18 cellular contexts compared by ENCODE assay signal in the genomic region with DNA sequence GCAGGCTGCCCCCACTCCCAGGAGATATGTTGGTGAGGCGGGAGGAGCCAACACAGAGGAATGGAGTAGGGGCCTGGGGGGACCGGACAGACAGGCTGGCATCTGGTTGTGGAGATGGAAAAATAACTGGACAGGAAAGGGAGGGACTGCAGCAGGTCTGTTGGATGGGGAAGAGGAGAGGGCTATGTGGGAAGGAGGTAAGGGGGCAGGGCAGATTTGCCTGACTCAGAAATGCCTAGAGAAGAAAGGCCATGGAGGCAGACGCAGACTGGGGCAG.
A peak's percentile ranks its signal among the peaks of the same experiment; 100 is the strongest.
DNase-seq lines count a peak whose midpoint lies in the region; ATAC-seq and TF ChIP-seq lines count a peak whose summit lies in the region.
"Had no signal": no experiment of that assay in that cellular context is flagged by ENCODE, and none has a peak within 500 bp of the region (broad histone marks: within the 10 kb centered on the region; RNA-seq: fewer than 3 reads in every experiment).

No MANE protein-coding gene starts in this region.

- H3K4me3 ChIP-seq in SK-N-SH (ENCODE audit: low read depth in 2 of 2, low read length in 1 of 2) (no peak overlapping the region), dorsolateral prefrontal cortex (peak overlapping the region in 23 of 59 donors; percentile 7 to 59 (median 39)), neuronal stem cell (ENCODE audit: low read length in 2 of 2) (no peak overlapping the region)
- H3K4me3 ChIP-seq: HAP-1 had no signal

- H2BK12ac ChIP-seq in neuronal stem cell (ENCODE audit: low read length), result no peak overlapping the region

- TF ChIP-seq EP300 in SK-N-SH (IDR thresholded peaks at IDR 0.05; ENCODE audit: borderline replicate concordance in 1 of 2, low read depth in 1 of 2, low read length in 1 of 2), result no peak

- H3K27me3 ChIP-seq in SK-N-SH (ENCODE audit: insufficient read depth), result no peaks in the 10 kb centered on the region; the same call in 1 of the 2 replicates
- no peaks in the 10 kb centered on the region for H3K27me3 ChIP-seq in dorsolateral prefrontal cortex
- H3K27me3 ChIP-seq in neuronal stem cell (ENCODE audit: control insufficient read depth in 3 of 3, insufficient read depth in 3 of 3, low read depth in 1 of 3, low read length in 3 of 3), result peaks cover 0 to 38% (median 0%) of the 10 kb centered on the region in 3 experiments

- TF ChIP-seq RAD21 in SK-N-SH (IDR thresholded peaks at IDR 0.05; ENCODE audit: low read length), result no peak

- no peaks in the 10 kb centered on the region for H3K4me1 Mint-ChIP-seq in activated CD8-positive, alpha-beta memory T cell treated with anti-CD3 and anti-CD28 coated beads, Interleukin-2, amount 10 ng/mL, durations not matched to agents 7 days and 5 days
- H3K4me1 Mint-ChIP-seq: CD4-positive, alpha-beta memory T cell; IgD-negative memory B cell had no signal

- H3K79me2 ChIP-seq in SK-N-SH (ENCODE audit: insufficient read depth), result no peaks in the 10 kb centered on the region

- H3K27ac ChIP-seq in SK-N-SH (ENCODE audit: low read depth in 2 of 2, low read length in 1 of 2) (peak overlapping the region in 1 of 2 experiments; percentile 47; a peak in 1 of 4 replicates), dorsolateral prefrontal cortex (peak overlapping the region in 58 of 59 donors; percentile 80 to 99 (median 95)), neuronal stem cell (replicated peaks; ENCODE audit: low read length) (no peak overlapping the region)
- H3K27ac ChIP-seq: 22Rv1, C4-2B had no signal

- no peak overlapping the region for H2BK120ac ChIP-seq in neuronal stem cell (ENCODE audit: low read depth, low read length)

- no peak overlapping the region for H2AFZ ChIP-seq in SK-N-SH (ENCODE audit: low read depth)
- H2AFZ ChIP-seq in neuronal stem cell (ENCODE audit: low read length), result no peak overlapping the region

- peak overlapping the region; percentile 63 for H2AK5ac ChIP-seq in neuronal stem cell (ENCODE audit: low read depth, low read length)

- H2BK15ac ChIP-seq in neuronal stem cell (ENCODE audit: low read length), result peak overlapping the region; percentile 84

- H4K20me1 ChIP-seq in SK-N-SH (ENCODE audit: insufficient read depth), result no peaks in the 10 kb centered on the region

- H3K9me3 ChIP-seq in SK-N-SH, result no peaks in the 10 kb centered on the region
- peaks cover 0 to 2% of the 10 kb centered on the region in 2 donors for H3K9me3 ChIP-seq in neuronal stem cell (replicated peaks in 1 of 2; ENCODE audit: control insufficient read depth in 2 of 2, insufficient read depth in 1 of 2, low read depth in 1 of 2, low read length in 2 of 2)
- H3K9me3 ChIP-seq: HAP-1 had no signal

- POLR2A ChIA-PET in SK-N-SH (lab: Yijun Ruan, JAX), result no interaction called here

- H3K4me3 Mint-ChIP-seq in activated CD8-positive, alpha-beta memory T cell treated with anti-CD3 and anti-CD28 coated beads, Interleukin-2, amount 10 ng/mL, durations not matched to agents 7 days and 5 days, result no peak overlapping the region
- H3K4me3 Mint-ChIP-seq: CD4-positive, alpha-beta memory T cell had no signal

- WGBS in SK-N-SH (ENCODE audit: low lambda C conversion rate), result 49% methylated on average over 3 of the region's 3 CpGs
- WGBS in neuronal stem cell (ENCODE audit: extremely low coverage in 2 of 2, insufficient read length in 2 of 2, insufficient replicate concordance in 1 of 2), 2 donors, result no CpG with 5 or more reads among the region's 3 CpGs

- CTCF ChIA-PET in SK-N-SH (lab: Yijun Ruan, JAX), result no interaction called here
- CTCF ChIA-PET in activated CD8-positive, alpha-beta memory T cell treated with anti-CD3 and anti-CD28 coated beads, Interleukin-2, amount 10 ng/mL, durations not matched to agents 7 days and 5 days (lab: Charles Lee), result no interaction called here

- peak overlapping the region; percentile 6 for H3K18ac ChIP-seq in neuronal stem cell (ENCODE audit: low read length)

- no peak overlapping the region for H3K27ac Mint-ChIP-seq in activated CD8-positive, alpha-beta memory T cell treated with anti-CD3 and anti-CD28 coated beads, Interleukin-2, amount 10 ng/mL, durations not matched to agents 7 days and 5 days
- H3K27ac Mint-ChIP-seq: CD4-positive, alpha-beta memory T cell; IgD-negative memory B cell had no signal

- H3K14ac ChIP-seq in neuronal stem cell (ENCODE audit: low read length), result no peak overlapping the region

- no peak overlapping the region for H3K4me2 ChIP-seq in SK-N-SH
- no peak overlapping the region for H3K4me2 ChIP-seq in neuronal stem cell (ENCODE audit: insufficient read depth, low read length, poor library complexity, severe bottlenecking)

- H3K27me3 Mint-ChIP-seq in activated CD8-positive, alpha-beta memory T cell treated with anti-CD3 and anti-CD28 coated beads, Interleukin-2, amount 10 ng/mL, durations not matched to agents 7 days and 5 days, result peaks cover 3% of the 10 kb centered on the region

- H3K9ac ChIP-seq in SK-N-SH (no peak overlapping the region), neuronal stem cell (ENCODE audit: low read depth, low read length, poor library complexity) (peak overlapping the region; percentile 13)

- H2BK5ac ChIP-seq in neuronal stem cell (ENCODE audit: low read length), result no peak overlapping the region

- peak; percentile 72 for DNase-seq in SK-N-SH
- no peak for DNase-seq in dorsolateral prefrontal cortex
- no peak for DNase-seq in neuronal stem cell (ENCODE audit: low spot score)
- no peak for DNase-seq in activated CD8-positive, alpha-beta memory T cell treated with anti-CD3 and anti-CD28 coated beads, Interleukin-2, amount 10 ng/mL, durations not matched to agents 7 days and 5 days
- DNase-seq: AML-193; CD4-positive, alpha-beta memory T cell; COR-L47; DND-41; GDM1; GOT3; KG1 had no signal

- H3K4ac ChIP-seq in neuronal stem cell (ENCODE audit: low read length), result no peak overlapping the region

- no peak for ATAC-seq in SK-N-SH treated with all-trans-retinoic acid at 6 μM for 48 hours
- ATAC-seq in GM21390 (IDR thresholded peaks at IDR 0.05; ENCODE audit: unreplicated experiment), result no peak
- no peak for ATAC-seq in GM19035 (IDR thresholded peaks at IDR 0.05; ENCODE audit: unreplicated experiment)
- no peak for ATAC-seq in activated CD8-positive, alpha-beta memory T cell treated with anti-CD3 and anti-CD28 coated beads, Interleukin-2, amount 10 ng/mL, durations not matched to agents 7 days and 5 days

- no peaks in the 10 kb centered on the region for H3K9me3 Mint-ChIP-seq in activated CD8-positive, alpha-beta memory T cell treated with anti-CD3 and anti-CD28 coated beads, Interleukin-2, amount 10 ng/mL, durations not matched to agents 7 days and 5 days (ENCODE audit: low read depth)

- H3K36me3 Mint-ChIP-seq in activated CD8-positive, alpha-beta memory T cell treated with anti-CD3 and anti-CD28 coated beads, Interleukin-2, amount 10 ng/mL, durations not matched to agents 7 days and 5 days, result no peaks in the 10 kb centered on the region
- H3K36me3 Mint-ChIP-seq: CD4-positive, alpha-beta memory T cell; IgD-negative memory B cell had no signal

- no peak for TF ChIP-seq CTCF in SK-N-SH (IDR thresholded peaks at IDR 0.05)
- TF ChIP-seq CTCF in dorsolateral prefrontal cortex (IDR thresholded peaks at IDR 0.05 in 54 of 56, conservative IDR thresholded peaks at IDR 0.05 in 2 of 56; ENCODE audit: low read depth in 1 of 56, partially characterized antibody in 56 of 56), result no peak

- H3K79me1 ChIP-seq in neuronal stem cell (ENCODE audit: low read depth, low read length), result no peaks in the 10 kb centered on the region

- H3K36me3 ChIP-seq in SK-N-SH (replicated peaks in 1 of 2; ENCODE audit: control insufficient read depth in 1 of 2, insufficient read depth in 2 of 2, low read length in 1 of 2) (no peaks in the 10 kb centered on the region), neuronal stem cell (replicated peaks in 1 of 2; ENCODE audit: control insufficient read depth in 2 of 2, insufficient read depth in 2 of 2, low read length in 2 of 2) (no peaks in the 10 kb centered on the region)
- H3K36me3 ChIP-seq: HAP-1 had no signal

- H4K8ac ChIP-seq in neuronal stem cell (ENCODE audit: low read depth, low read length), result no peak overlapping the region

- no peak overlapping the region for H4K91ac ChIP-seq in neuronal stem cell (ENCODE audit: low read depth, low read length, poor library complexity)

- no peaks in the 10 kb centered on the region for H3K9me2 ChIP-seq in SK-N-SH

- no peak overlapping the region for H3K23ac ChIP-seq in neuronal stem cell (ENCODE audit: low read depth, low read length, poor library complexity)

- intact Hi-C loops in dorsolateral prefrontal cortex (cut with DNase I), result loop anchor here in 1 of 2 donors (2.0 to 5.0 kb wide), 2 partner anchors 35 to 111 kb away; no protein-coding TSS in a partner anchor

- H3F3A ChIP-seq in SK-N-SH (replicated peaks; ENCODE audit: insufficient read depth), result no peaks in the 10 kb centered on the region

- H3K4me1 ChIP-seq in SK-N-SH (ENCODE audit: control insufficient read depth in 1 of 2, insufficient read depth in 2 of 2, low read depth in 1 of 2, low read length in 1 of 2) (peaks cover 0 to 30% of the 10 kb centered on the region in 2 experiments; a peak in 1 of 4 replicates), neuronal stem cell (ENCODE audit: control insufficient read depth in 2 of 2, insufficient read depth in 1 of 2, low read depth in 1 of 2, low read length in 2 of 2) (peaks cover 0 to 14% of the 10 kb centered on the region in 2 donors)
- H3K4me1 ChIP-seq: HAP-1 had no signal

TF ChIP-seq in SK-N-SH, 30 proteins besides CTCF, POLR2A, EP300 and RAD21 (continues in another document):
- TF ChIP-seq GATA2 (CRISPR knock-in tag; IDR thresholded peaks at IDR 0.05) (no peak), CHD2 (IDR thresholded peaks at IDR 0.05; ENCODE audit: low read length, partially characterized antibody) (peak; percentile 28), RCOR1 (IDR thresholded peaks at IDR 0.05; ENCODE audit: low read length) (0 out of 2 replicates have a peak, but pooled peaks have one; percentile 13), GABPA (IDR thresholded peaks at IDR 0.05; ENCODE audit: low read depth) (no peak)

TF ChIP-seq in SK-N-SH treated with all-trans-retinoic acid at 6 μM for 48 hours, 23 proteins besides CTCF, POLR2A, EP300 and RAD21 (continues in another document):
- no peak for TF ChIP-seq CSDC2 (CRISPR knock-in tag; IDR thresholded peaks at IDR 0.05)
- TF ChIP-seq, protein P1, sequence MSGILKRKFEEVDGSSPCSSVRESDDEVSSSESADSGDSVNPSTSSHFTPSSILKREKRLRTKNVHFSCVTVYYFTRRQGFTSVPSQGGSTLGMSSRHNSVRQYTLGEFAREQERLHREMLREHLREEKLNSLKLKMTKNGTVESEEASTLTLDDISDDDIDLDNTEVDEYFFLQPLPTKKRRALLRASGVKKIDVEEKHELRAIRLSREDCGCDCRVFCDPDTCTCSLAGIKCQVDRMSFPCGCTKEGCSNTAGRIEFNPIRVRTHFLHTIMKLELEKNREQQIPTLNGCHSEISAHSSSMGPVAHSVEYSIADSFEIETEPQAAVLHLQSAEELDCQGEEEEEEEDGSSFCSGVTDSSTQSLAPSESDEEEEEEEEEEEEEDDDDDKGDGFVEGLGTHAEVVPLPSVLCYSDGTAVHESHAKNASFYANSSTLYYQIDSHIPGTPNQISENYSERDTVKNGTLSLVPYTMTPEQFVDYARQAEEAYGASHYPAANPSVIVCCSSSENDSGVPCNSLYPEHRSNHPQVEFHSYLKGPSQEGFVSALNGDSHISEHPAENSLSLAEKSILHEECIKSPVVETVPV (CRISPR knock-in tag; IDR thresholded peaks at IDR 0.05), result no peak
